ENCODE assay signal across 1 cellular context in the genomic region with DNA sequence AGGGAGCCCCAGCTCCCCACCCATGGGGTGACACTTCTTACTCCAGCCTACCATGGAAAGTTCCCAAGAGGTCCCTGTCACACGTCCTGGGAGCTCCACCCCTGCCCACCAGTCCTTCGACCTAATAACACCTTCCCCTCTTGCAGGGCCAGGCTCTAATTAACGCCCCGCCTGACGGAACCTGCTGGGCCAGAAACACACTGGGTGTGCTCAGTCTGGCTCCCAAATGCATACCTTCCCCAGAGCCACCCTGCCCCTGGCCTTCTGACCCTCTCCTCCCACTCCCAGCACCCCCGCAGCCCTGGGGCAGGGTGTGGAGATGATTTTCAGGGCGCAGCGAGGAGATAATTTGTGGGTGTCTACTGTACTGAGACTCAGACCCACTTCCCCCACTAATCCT.
TF ChIP-seq lines count a peak whose summit lies in the region.

No MANE protein-coding gene starts in this region.

TF ChIP-seq in HEK293, 187 proteins besides CTCF, POLR2A, EP300 and RAD21 (continued from another document):
- no peak for TF ChIP-seq ZSCAN4 (tag by site-specific recombination; IDR thresholded peaks at IDR 0.05)
